8 cellular contexts compared by ENCODE assay signal in the genomic region with DNA sequence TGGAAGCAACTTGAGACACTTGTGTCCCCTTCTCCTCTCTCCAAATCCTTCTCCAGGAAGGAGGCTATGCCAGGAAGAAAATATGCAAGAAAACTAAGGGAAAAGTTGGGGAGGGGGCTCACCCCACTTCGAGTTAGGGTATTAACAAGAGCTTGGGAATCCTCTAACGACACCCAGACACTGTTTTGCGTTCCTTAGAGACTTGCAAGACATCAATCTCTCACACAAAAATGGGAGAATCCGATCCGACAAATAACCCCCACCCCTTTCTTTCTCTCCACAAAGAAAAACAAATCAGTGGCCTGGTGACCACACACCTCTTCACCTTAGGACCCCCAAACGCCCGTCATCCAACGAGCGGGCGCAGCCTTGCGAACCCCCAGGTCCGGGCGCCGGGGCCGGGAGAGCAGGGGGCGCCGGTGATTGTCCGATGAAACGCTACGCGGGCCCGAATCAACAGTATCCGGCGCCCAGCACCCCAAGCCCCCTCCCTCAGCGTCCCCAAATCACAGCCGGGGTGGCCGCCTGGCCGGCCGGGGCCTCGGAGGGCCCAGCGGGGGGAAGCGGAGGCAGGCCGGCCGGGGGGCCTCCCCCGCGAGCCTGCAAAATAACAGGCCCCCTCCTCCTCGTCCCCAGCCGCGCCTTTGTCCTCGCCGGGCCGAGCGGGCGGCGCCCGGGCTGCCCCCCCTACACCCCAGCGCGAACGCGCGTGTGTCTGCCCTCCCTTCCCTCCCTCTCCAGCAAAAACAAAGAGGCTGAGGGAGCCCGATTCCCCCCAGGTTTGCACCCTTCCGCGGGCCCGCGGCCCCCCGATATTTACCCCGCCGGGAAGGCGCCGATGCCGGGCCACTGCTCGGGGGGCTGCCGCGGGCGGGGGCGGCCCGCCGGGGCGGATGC. TPM values are rescaled to one million over a fixed set of nuclear protein-coding genes. Genes with fewer than 3 reads are reported as not detected.
DNase-seq lines count a peak whose midpoint lies in the region; ATAC-seq and TF ChIP-seq lines count a peak whose summit lies in the region.

No MANE protein-coding gene starts in this region.

- no peaks in the 10 kb centered on the region for H3K9me3 ChIP-seq in cardiac muscle cell (ENCODE audit: low read depth)
- no peaks in the 10 kb centered on the region for H3K9me3 ChIP-seq in vagina

- peak overlapping the region; percentile 99 for H3K27ac ChIP-seq in cardiac muscle cell
- peak overlapping the region; percentile 99 for H3K27ac ChIP-seq in vagina

- TF ChIP-seq CTCF in cardiac muscle cell (IDR thresholded peaks at IDR 0.05; ENCODE audit: low read depth, low read length) = no peak
- TF ChIP-seq CTCF in omental fat pad (IDR thresholded peaks at IDR 0.05) = no peak
- no peak for TF ChIP-seq CTCF in vagina (IDR thresholded peaks at IDR 0.05)

- ATAC-seq in HG03045 (IDR thresholded peaks at IDR 0.05; ENCODE audit: unreplicated experiment) (peak; percentile 37), omental fat pad (ENCODE audit: low FRiP score) (peak; percentile 44), GM19467 (IDR thresholded peaks at IDR 0.05; ENCODE audit: unreplicated experiment) (no peak)

- H3K36me3 ChIP-seq in cardiac muscle cell (peaks cover 5% of the 10 kb centered on the region), vagina (no peaks in the 10 kb centered on the region)

- H3K4me1 ChIP-seq in cardiac muscle cell (ENCODE audit: low read depth) (peaks cover 21% of the 10 kb centered on the region), vagina (peaks cover 49% of the 10 kb centered on the region)

- DNase-seq in ELF-1 (ENCODE audit: low read depth, low spot score) (peak; percentile 64), SW480 (ENCODE audit: low spot score) (peak; percentile 36), amniotic epithelial cell (ENCODE audit: low read depth) (peak; percentile 61), cardiac muscle cell (ENCODE audit: low read depth in 1 of 2, low spot score in 1 of 2) (peak; percentile 61 to 74), omental fat pad (ENCODE audit: low spot score) (no peak), vagina (ENCODE audit: extremely low spot score in 2 of 2) (no peak)

- intact Hi-C loops in vagina (cut with DNase I) = loop anchor here (2.0 to 5.0 kb wide), 2 partner anchors 44 to 114 kb away; a partner anchor contains a TSS

- TF ChIP-seq POLR2A in vagina (IDR thresholded peaks at IDR 0.05) = peak in 1 of 2 donors; percentile 27

- H3K4me3 ChIP-seq in cardiac muscle cell (peak overlapping the region; percentile 90), vagina (peak overlapping the region; percentile 83 to 95)

- H3K27me3 ChIP-seq in cardiac muscle cell = no peaks in the 10 kb centered on the region
- H3K27me3 ChIP-seq in vagina = no peaks in the 10 kb centered on the region

RNA-seq across cellular contexts. Expression of a gene that starts 0.6 kb away (rescaled TPM):
- 198 and 262 TPM in 2 replicates for total RNA-seq in cardiac muscle cell
- polyA plus RNA-seq in cardiac muscle cell = 179 and 193 TPM in 2 replicates
- total RNA-seq in omental fat pad = 100 to 1,000 TPM in 3 of 4 donors, 10 to 100 TPM in 1; 84.5 to 164 (median 112) TPM
- total RNA-seq in vagina = 162 TPM

RNA-seq across cellular contexts. Expression of a gene that starts 43.8 kb away (rescaled TPM):
- total RNA-seq in cardiac muscle cell (65.7 and 70.3 TPM in 2 replicates), omental fat pad (10 to 100 TPM; 41.2 to 86.4 (median 48.6) TPM), vagina (50.8 TPM)
- polyA plus RNA-seq in cardiac muscle cell = 59.6 and 68.8 TPM in 2 replicates

Comparison
In these comparisons a context has a peak if more than half of its experiments do, and no peak if none do; other contexts are left out.
1. DNase-seq: peak in ELF-1 (single experiment), SW480 (single experiment), amniotic epithelial cell (single experiment) and cardiac muscle cell (2 of 2); none in omental fat pad (single experiment) and vagina (0 of 2).